Comparison of ENCODE assay signal across 11 cellular contexts in the genomic region with DNA sequence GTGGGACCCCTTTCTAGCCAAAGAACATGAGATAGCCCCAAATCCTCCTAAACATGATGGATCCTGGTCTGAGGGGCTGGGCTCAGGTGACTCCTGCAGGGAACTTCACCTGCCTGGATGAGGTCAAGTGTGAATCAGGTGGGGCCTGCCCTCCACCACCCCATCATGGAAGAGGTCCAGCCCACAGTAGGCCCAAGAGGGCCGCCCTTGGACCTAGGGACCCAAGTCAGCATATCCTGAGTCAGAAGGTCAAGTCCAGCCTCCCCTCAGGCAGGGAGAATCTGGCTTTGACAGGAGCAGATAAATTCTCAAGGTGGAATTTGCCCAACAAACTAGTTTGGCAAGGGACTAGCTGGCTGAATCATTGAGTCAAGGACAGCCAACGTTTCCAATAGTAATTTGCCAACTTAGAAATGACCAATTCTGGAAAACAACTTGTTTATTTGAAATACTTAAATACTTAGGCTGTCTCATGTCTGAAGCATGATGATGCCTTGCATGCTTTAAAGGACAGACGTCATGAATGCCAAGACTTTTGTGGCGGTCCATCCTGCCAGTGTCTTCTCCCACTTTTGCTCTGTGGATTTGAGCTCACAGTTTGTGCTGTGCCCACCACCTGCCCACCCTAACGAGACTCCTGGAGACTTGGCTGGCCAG. TPM values are rescaled to one million over a fixed set of nuclear protein-coding genes. Genes with fewer than 3 reads are reported as not detected.
"Had no signal": no experiment of that assay in that cellular context is flagged by ENCODE, and none has a peak within 500 bp of the region (broad histone marks: within the 10 kb centered on the region; RNA-seq: fewer than 3 reads in every experiment).

No MANE protein-coding gene starts in this region.

RNA-seq across cellular contexts. Expression of gene SYNPO2L, which starts 10.5 kb away (rescaled TPM):
- total RNA-seq: activated CD4-positive, alpha-beta T cell treated with anti-CD3 and anti-CD28 coated beads, Interleukin-2, amount 10 ng/mL, durations not matched to agents 7 days and 5 days; activated CD8-positive, alpha-beta T cell treated with anti-CD3 and anti-CD28 coated beads for 36 hours; endothelial cell of umbilical vein; esophagus muscularis mucosa; kidney epithelial cell; left lobe of liver; naive thymus-derived CD8-positive, alpha-beta T cell; stomach; temporal lobe had no signal

RNA-seq across cellular contexts. Expression of gene MYOZ1, which starts 25.0 kb away (rescaled TPM):
- total RNA-seq: activated CD4-positive, alpha-beta T cell treated with anti-CD3 and anti-CD28 coated beads, Interleukin-2, amount 10 ng/mL, durations not matched to agents 7 days and 5 days; activated CD8-positive, alpha-beta memory T cell treated with anti-CD3 and anti-CD28 coated beads, Interleukin-2, amount 10 ng/mL, durations not matched to agents 7 days and 5 days; activated CD8-positive, alpha-beta T cell treated with anti-CD3 and anti-CD28 coated beads for 36 hours; endothelial cell of umbilical vein; left lobe of liver; naive thymus-derived CD8-positive, alpha-beta T cell; T-helper 2 cell treated with Interferon-gamma antibody and Interleukin-4, amounts not matched to agents 100 ng/mL and 5 ng/mL, for 36 hours; temporal lobe had no signal
